Comparison of ENCODE assay signal across 1 cellular context in the genomic region with DNA sequence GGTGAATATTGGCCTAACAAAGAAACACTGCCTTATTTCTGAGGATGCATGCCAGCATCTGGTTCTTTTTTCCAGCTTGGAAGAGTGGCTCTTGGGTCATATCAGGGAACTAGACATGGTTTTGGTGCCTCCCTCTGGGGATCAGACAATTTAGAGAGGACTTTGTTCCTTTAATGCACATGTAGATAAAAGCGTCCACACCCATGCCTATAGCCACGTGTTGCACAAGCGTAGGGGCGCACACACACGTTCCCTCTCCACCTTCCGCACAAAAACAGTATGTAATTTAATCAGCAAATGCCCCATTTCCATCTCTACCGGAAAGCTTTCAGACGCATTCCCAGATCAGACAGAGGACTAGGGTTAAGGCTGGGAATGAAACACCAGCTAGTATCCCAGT.
TF ChIP-seq lines count a peak whose summit lies in the region.

No MANE protein-coding gene starts in this region.

TF ChIP-seq in HepG2, 621 proteins besides CTCF, POLR2A, EP300 and RAD21 (continued from another document):
- TF ChIP-seq, protein P1, sequence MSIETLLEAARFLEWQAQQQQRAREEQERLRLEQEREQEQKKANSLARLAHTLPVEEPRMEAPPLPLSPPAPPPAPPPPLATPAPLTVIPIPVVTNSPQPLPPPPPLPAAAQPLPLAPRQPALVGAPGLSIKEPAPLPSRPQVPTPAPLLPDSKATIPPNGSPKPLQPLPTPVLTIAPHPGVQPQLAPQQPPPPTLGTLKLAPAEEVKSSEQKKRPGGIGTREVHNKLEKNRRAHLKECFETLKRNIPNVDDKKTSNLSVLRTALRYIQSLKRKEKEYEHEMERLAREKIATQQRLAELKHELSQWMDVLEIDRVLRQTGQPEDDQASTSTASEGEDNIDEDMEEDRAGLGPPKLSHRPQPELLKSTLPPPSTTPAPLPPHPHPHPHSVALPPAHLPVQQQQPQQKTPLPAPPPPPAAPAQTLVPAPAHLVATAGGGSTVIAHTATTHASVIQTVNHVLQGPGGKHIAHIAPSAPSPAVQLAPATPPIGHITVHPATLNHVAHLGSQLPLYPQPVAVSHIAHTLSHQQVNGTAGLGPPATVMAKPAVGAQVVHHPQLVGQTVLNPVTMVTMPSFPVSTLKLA (IDR thresholded peaks at IDR 0.05): peak; percentile 78
